In genomic region chr1:233326995-233327937, GRCh38 we compare ENCODE assay signal across 8 cellular contexts. TPM values are rescaled to one million over a fixed set of nuclear protein-coding genes. Genes with fewer than 3 reads are reported as not detected.
A peak's percentile ranks its signal among the peaks of the same experiment; 100 is the strongest.
DNase-seq lines count a peak whose midpoint lies in the region; FAIRE-seq and TF ChIP-seq lines count a peak whose summit lies in the region.

Gene MAP3K21, plus strand, starts transcription at chr1:233327724. Its CDS starts 305 bp downstream, at chr1:233328029.

- FAIRE-seq in H54 (lab: Jason Lieb, UNC), result no peak

- H3K4me3 ChIP-seq in LNCaP clone FGC (ENCODE audit: low read depth, low read length), result peak within 1 kb of the TSS; percentile 50
- peak within 1 kb of the TSS; percentile 69 for H3K4me3 ChIP-seq in thymus (ENCODE audit: low read length)

- peak within 1 kb of the TSS; percentile 71 for H3K4me3 Mint-ChIP-seq in osteocyte (ENCODE audit: unreplicated experiment)

- peaks cover 11% of the 10 kb centered on the region for H3K27me3 ChIP-seq in thymus (ENCODE audit: control insufficient read depth, insufficient read depth)

- H3K9me3 ChIP-seq in thymus (ENCODE audit: control insufficient read depth), result no peaks in the 10 kb centered on the region

- 1% methylated on average over 79 of the region's 79 CpGs for WGBS in thymus

- peaks cover 40% of the 10 kb centered on the region for H3K27me3 Mint-ChIP-seq in osteocyte (ENCODE audit: unreplicated experiment)

- TF ChIP-seq CTCF in LNCaP clone FGC (IDR thresholded peaks at IDR 0.05; ENCODE audit: control insufficient read depth, extremely low read depth, insufficient read depth) (no peak), osteocyte (IDR thresholded peaks at IDR 0.05) (no peak)

- peak within 1 kb of the TSS; percentile 42 for H3K27ac ChIP-seq in thymus (ENCODE audit: low read depth)

- no peaks in the 10 kb centered on the region for H3K36me3 ChIP-seq in thymus (ENCODE audit: control insufficient read depth, insufficient read depth)

- H3K4me1 ChIP-seq in thymus (ENCODE audit: control insufficient read depth, insufficient read depth, low read length), result peaks cover 6% of the 10 kb centered on the region

- no peaks in the 10 kb centered on the region for H3K9me3 Mint-ChIP-seq in osteocyte (ENCODE audit: unreplicated experiment)

- TF ChIP-seq POLR2A in H54 (IDR thresholded peaks at IDR 0.05; ENCODE audit: low read depth, low read length) (peak; percentile 74), Raji (IDR thresholded peaks at IDR 0.05; ENCODE audit: insufficient read depth, low read depth, low read length) (peak; percentile 80)

- H3K36me3 Mint-ChIP-seq in osteocyte (ENCODE audit: unreplicated experiment), result no peaks in the 10 kb centered on the region

- H3K4me1 Mint-ChIP-seq in osteocyte (ENCODE audit: unreplicated experiment), result peaks cover 6% of the 10 kb centered on the region

- no peak within 1 kb of the TSS for H3K27ac Mint-ChIP-seq in osteocyte (ENCODE audit: unreplicated experiment)

- DNase-seq in DMS79 (lab: John Stamatoyannopoulos, UW) (peak; percentile 93), H54 (ENCODE audit: insufficient read length, low spot score) (peak; percentile 87), LNCaP clone FGC (ENCODE audit: low read depth) (peak; percentile 85), germinal center (ENCODE audit: low spot score) (peak; percentile 93), osteocyte (ENCODE audit: extremely low spot score, unreplicated experiment) (no peak)
- DNase-seq in activated T-helper 9 cell treated with anti-CD3 and anti-CD28 coated beads, Interleukin-2, amount 50 U/mL, for 16 hours (ENCODE audit: low read depth), result peak; percentile 84

RNA-seq across cellular contexts. Expression of gene MAP3K21, which starts in this region (rescaled TPM):
- 0.11 TPM in 1 of 2 replicates, not detected in the other for total RNA-seq in osteocyte
- polyA plus RNA-seq in thymus, result 1.3 TPM
